ENCODE assay signal across 25 cellular contexts in genomic region chr6:130239755-130240154, GRCh38. TPM values are rescaled to one million over a fixed set of nuclear protein-coding genes. Genes with fewer than 3 reads are reported as not detected.
"Had no signal": no experiment of that assay in that cellular context is flagged by ENCODE, and none has a peak within 500 bp of the region (broad histone marks: within the 10 kb centered on the region; RNA-seq: fewer than 3 reads in every experiment).

No MANE protein-coding gene starts in this region.

- H3K9me3 ChIP-seq: left ventricle myocardium inferior, right lobe of liver, uterus had no signal

- H3K36me3 ChIP-seq: left ventricle myocardium inferior, right lobe of liver, uterus had no signal

- H3K4me3 ChIP-seq: hepatocyte, left ventricle myocardium inferior, right lobe of liver, uterus had no signal

- DNase-seq: activated CD4-positive, alpha-beta memory T cell treated with anti-CD3 and anti-CD28 coated beads for 36 hours; activated CD4-positive, alpha-beta T cell treated with anti-CD3 and anti-CD28 coated beads for 48 hours; activated CD4-positive, CD25-positive, alpha-beta regulatory T cell; activated effector memory CD4-positive, alpha-beta T cell treated with Interleukin-2 at 50 U/mL for 16 hours; activated naive CD4-positive, alpha-beta T cell treated with anti-CD3 and anti-CD28 coated beads for 36 hours; activated naive CD8-positive, alpha-beta T cell treated with anti-CD3 and anti-CD28 coated beads, Interleukin-2, amount 10 ng/mL, durations not matched to agents 7 days and 5 days; activated T-cell treated with anti-CD3 and anti-CD28 coated beads, Interleukin-2, amount 50 U/mL, for 72 hours; amygdala; dermis blood vessel endothelial cell; effector CD8-positive, alpha-beta T cell; glutamatergic neuron; left ventricle myocardium inferior; midbrain; nephron progenitor cell; nucleus accumbens; right lobe of liver; small intestine; stimulated activated CD4-positive, alpha-beta T cell treated with anti-CD3 and anti-CD28 coated beads, Interleukin-15, amount 100 ng/mL, for 24 hours; stimulated activated CD8-positive, alpha-beta memory T cell treated with anti-CD3 and anti-CD28 coated beads, Interleukin-4, amount 100 ng/mL, for 48 hours; stimulated activated naive B cell treated with anti-CD40 and anti-IgM and Interleukin-4, amounts not matched to agents 10 μg/mL and 1 μg/mL and 100 μg/mL, for 72 hours; T-helper 9 cell; uterus had no signal

- H3K4me3 Mint-ChIP-seq: activated CD4-positive, alpha-beta memory T cell treated with anti-CD3 and anti-CD28 coated beads for 36 hours; activated naive CD4-positive, alpha-beta T cell treated with anti-CD3 and anti-CD28 coated beads for 36 hours; activated naive CD8-positive, alpha-beta T cell treated with anti-CD3 and anti-CD28 coated beads, Interleukin-2, amount 10 ng/mL, durations not matched to agents 7 days and 5 days; activated T-cell treated with anti-CD3 and anti-CD28 coated beads, Interleukin-2, amount 50 U/mL, for 72 hours; brain; nephron progenitor cell; stimulated activated naive B cell treated with anti-CD40 and anti-IgM and Interleukin-4, amounts not matched to agents 10 μg/mL and 1 μg/mL and 100 μg/mL, for 72 hours had no signal

- H3K36me3 Mint-ChIP-seq: activated CD4-positive, alpha-beta memory T cell treated with anti-CD3 and anti-CD28 coated beads for 36 hours; brain; stimulated activated naive B cell treated with anti-CD40 and anti-IgM and Interleukin-4, amounts not matched to agents 10 μg/mL and 1 μg/mL and 100 μg/mL, for 72 hours had no signal

- H3K9me3 Mint-ChIP-seq: activated CD4-positive, alpha-beta memory T cell treated with anti-CD3 and anti-CD28 coated beads for 36 hours; activated naive CD4-positive, alpha-beta T cell treated with anti-CD3 and anti-CD28 coated beads for 36 hours; activated naive CD8-positive, alpha-beta T cell treated with anti-CD3 and anti-CD28 coated beads, Interleukin-2, amount 10 ng/mL, durations not matched to agents 7 days and 5 days; brain; nephron progenitor cell; stimulated activated naive B cell treated with anti-CD40 and anti-IgM and Interleukin-4, amounts not matched to agents 10 μg/mL and 1 μg/mL and 100 μg/mL, for 72 hours had no signal

- H3K27ac Mint-ChIP-seq: activated CD4-positive, alpha-beta memory T cell treated with anti-CD3 and anti-CD28 coated beads for 36 hours; activated naive CD4-positive, alpha-beta T cell treated with anti-CD3 and anti-CD28 coated beads for 36 hours; activated naive CD8-positive, alpha-beta T cell treated with anti-CD3 and anti-CD28 coated beads, Interleukin-2, amount 10 ng/mL, durations not matched to agents 7 days and 5 days; activated T-cell treated with anti-CD3 and anti-CD28 coated beads, Interleukin-2, amount 50 U/mL, for 72 hours; brain; nephron progenitor cell; stimulated activated naive B cell treated with anti-CD40 and anti-IgM and Interleukin-4, amounts not matched to agents 10 μg/mL and 1 μg/mL and 100 μg/mL, for 72 hours had no signal

- H3K4me1 Mint-ChIP-seq: activated naive CD8-positive, alpha-beta T cell treated with anti-CD3 and anti-CD28 coated beads, Interleukin-2, amount 10 ng/mL, durations not matched to agents 7 days and 5 days; nephron progenitor cell; stimulated activated naive B cell treated with anti-CD40 and anti-IgM and Interleukin-4, amounts not matched to agents 10 μg/mL and 1 μg/mL and 100 μg/mL, for 72 hours had no signal

- ATAC-seq: activated T-cell treated with anti-CD3 and anti-CD28 coated beads, Interleukin-2, amount 50 U/mL, for 72 hours; right lobe of liver had no signal

- H3K27me3 Mint-ChIP-seq: activated CD4-positive, alpha-beta memory T cell treated with anti-CD3 and anti-CD28 coated beads for 36 hours; activated naive CD8-positive, alpha-beta T cell treated with anti-CD3 and anti-CD28 coated beads, Interleukin-2, amount 10 ng/mL, durations not matched to agents 7 days and 5 days; brain; stimulated activated naive B cell treated with anti-CD40 and anti-IgM and Interleukin-4, amounts not matched to agents 10 μg/mL and 1 μg/mL and 100 μg/mL, for 72 hours had no signal

- H3K27me3 ChIP-seq: hepatocyte, right lobe of liver, uterus had no signal

- H3K27ac ChIP-seq: hepatocyte, left ventricle myocardium inferior, right lobe of liver had no signal

RNA-seq across cellular contexts. Expression of gene SAMD3, which starts 17.0 kb away (rescaled TPM):
- total RNA-seq: dermis blood vessel endothelial cell, left ventricle myocardium inferior, lung microvascular endothelial cell had no signal
